Comparison of ENCODE assay signal across 9 cellular contexts in genomic region chr17:1422907-1423306, GRCh38. TPM values are rescaled to one million over a fixed set of nuclear protein-coding genes. Genes with fewer than 3 reads are reported as not detected.
DNase-seq lines count a peak whose midpoint lies in the region; ATAC-seq and TF ChIP-seq lines count a peak whose summit lies in the region.
"Had no signal": no experiment of that assay in that cellular context is flagged by ENCODE, and none has a peak within 500 bp of the region (broad histone marks: within the 10 kb centered on the region; RNA-seq: fewer than 3 reads in every experiment).

No MANE protein-coding gene starts in this region.

- DNase-seq in H4 (ENCODE audit: low spot score) (peak; percentile 80), SW 1271 (lab: John Stamatoyannopoulos, UW) (peak; percentile 82 to 89), fibroblast of the conjunctiva (ENCODE audit: low read depth) (peak; percentile 81), sciatic nerve (ENCODE audit: low spot score) (no peak), iPS-NIHi7 (ENCODE audit: extremely low spot score) (no peak)
- DNase-seq: activated CD4-positive, CD25-positive, alpha-beta regulatory T cell had no signal

- intact Hi-C loops in sciatic nerve (cut with DNase I) = no loop called here

- ATAC-seq in sciatic nerve (peak; percentile 44), GM19455 (IDR thresholded peaks at IDR 0.05; ENCODE audit: unreplicated experiment) (no peak), GM21390 (IDR thresholded peaks at IDR 0.05; ENCODE audit: unreplicated experiment) (no peak), GM18505 (IDR thresholded peaks at IDR 0.05; ENCODE audit: unreplicated experiment) (no peak)

- no peak for TF ChIP-seq POLR2A in GM18505 (IDR thresholded peaks at IDR 0.05; ENCODE audit: borderline replicate concordance, extremely low read depth, insufficient read depth, insufficient read length)

RNA-seq across cellular contexts. Expression of gene YWHAE, which starts 22.9 kb away (rescaled TPM):
- total RNA-seq in H4 (2014; rRNA removed; shearing (Covaris generic)) = 618 and 659 TPM in 2 replicates
- 473 TPM for total RNA-seq in sciatic nerve

RNA-seq across cellular contexts. Expression of gene CRK, which starts 33.1 kb away (rescaled TPM):
- total RNA-seq in H4 (2014; rRNA removed; shearing (Covaris generic)) = 70.9 and 80.5 TPM in 2 replicates
- total RNA-seq in sciatic nerve = 59.6 TPM

Comparison
In these comparisons a context has a peak if more than half of its experiments do, and no peak if none do; other contexts are left out.
1. DNase-seq: peak in H4 (single experiment), SW 1271 (2 of 2) and fibroblast of the conjunctiva (single experiment); none in sciatic nerve (single experiment) and iPS-NIHi7 (single experiment).